13 cellular contexts compared by ENCODE assay signal in the genomic region with DNA sequence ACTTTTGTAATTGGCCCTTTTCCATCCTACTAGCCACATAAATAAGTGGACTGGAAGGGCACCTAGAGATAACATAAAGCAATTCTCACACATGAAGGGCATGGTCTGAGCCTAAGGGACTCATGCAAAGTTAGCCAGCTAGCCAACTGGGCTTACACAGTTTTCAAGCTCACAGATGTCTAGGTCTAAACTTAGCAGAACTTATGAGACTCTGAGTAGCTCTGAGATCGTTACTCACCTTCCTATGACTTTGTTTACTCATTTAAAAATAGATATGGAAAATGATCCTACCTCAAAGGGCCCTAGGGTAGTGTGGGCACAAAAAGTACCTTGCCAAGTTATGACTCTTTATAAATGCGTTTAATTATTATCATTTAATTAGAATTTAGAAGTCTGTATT.
DNase-seq lines count a peak whose midpoint lies in the region; ATAC-seq, FAIRE-seq and TF ChIP-seq lines count a peak whose summit lies in the region.
"Had no signal": no experiment of that assay in that cellular context is flagged by ENCODE, and none has a peak within 500 bp of the region (broad histone marks: within the 10 kb centered on the region; RNA-seq: fewer than 3 reads in every experiment).

No MANE protein-coding gene starts in this region.

- H3K27me3 ChIP-seq in endothelial cell of umbilical vein (ENCODE audit: control insufficient read depth in 2 of 2, insufficient read depth in 2 of 2, low read length in 2 of 2), result no peaks in the 10 kb centered on the region
- no peaks in the 10 kb centered on the region for H3K27me3 ChIP-seq in effector memory CD4-positive, alpha-beta T cell (replicated peaks; ENCODE audit: control insufficient read depth, insufficient read depth, low read length, poor library complexity, severe bottlenecking)

- no peaks in the 10 kb centered on the region for H3K9me3 ChIP-seq in endothelial cell of umbilical vein (replicated peaks; ENCODE audit: control insufficient read depth, insufficient read depth, low read length)
- H3K9me3 ChIP-seq in effector memory CD4-positive, alpha-beta T cell (ENCODE audit: control insufficient read depth, low read length), result no peaks in the 10 kb centered on the region
- H3K9me3 ChIP-seq: Caco-2 had no signal

- no peak overlapping the region for H3K9ac ChIP-seq in endothelial cell of umbilical vein (replicated peaks; ENCODE audit: extremely low read depth, insufficient read depth, low read length)

- H4K20me1 ChIP-seq in endothelial cell of umbilical vein (replicated peaks; ENCODE audit: control insufficient read depth, extremely low read depth, insufficient read depth, low read length), result no peaks in the 10 kb centered on the region

- no peak overlapping the region for H3K4me2 ChIP-seq in endothelial cell of umbilical vein (ENCODE audit: insufficient read depth, low read length)

- H3K27ac ChIP-seq in endothelial cell of umbilical vein (ENCODE audit: insufficient read depth, low read depth, low read length), result no peak overlapping the region
- H3K27ac ChIP-seq in effector memory CD4-positive, alpha-beta T cell (ENCODE audit: insufficient read depth, low read length, poor library complexity, severe bottlenecking), result no peak overlapping the region
- H3K27ac ChIP-seq: 22Rv1 had no signal

- intact Hi-C loops in Right ventricle myocardium superior (cut with DNase I) (loop anchor here (5.0 kb wide), 1 partner anchor 253 kb away; no protein-coding TSS in a partner anchor), Right ventricle myocardium inferior (cut with DNase I) (loop anchor here (5.0 to 10.0 kb wide), 8 partner anchors 138 to 662 kb away; partner anchors contain the start of gene NFIB), endothelial cell of umbilical vein (cut with micrococcal nuclease) (loop anchor here (1.0 to 5.0 kb wide), 5 partner anchors 115 to 338 kb away; no protein-coding TSS in a partner anchor)

- dilution Hi-C loops in endothelial cell of umbilical vein (cut with MboI; ENCODE audit: extremely low pct_ligation_motif_present, low sequenced_read_pairs), result no loop called here

- H3K4me3 ChIP-seq in endothelial cell of umbilical vein (replicated peaks in 1 of 3; ENCODE audit: insufficient read depth in 1 of 3, low read depth in 1 of 3, low read length in 3 of 3), result no peak overlapping the region
- H3K4me3 ChIP-seq in effector memory CD4-positive, alpha-beta T cell (ENCODE audit: insufficient read depth, low read depth, low read length, poor library complexity, severe bottlenecking), result no peak overlapping the region

- POLR2A ChIA-PET in endothelial cell of umbilical vein (lab: Charles Lee), result no interaction called here

- no peaks in the 10 kb centered on the region for H3K9me1 ChIP-seq in endothelial cell of umbilical vein (replicated peaks; ENCODE audit: control insufficient read depth, extremely low read depth, insufficient read depth, low read length)

- CTCF ChIA-PET in endothelial cell of umbilical vein (lab: Charles Lee), result interaction anchor here (0.8 to 3.5 kb wide), 4 partner anchors 242 to 663 kb away, joined by 3 to 31 read pairs (median 3); no protein-coding TSS in a partner anchor

- H2AFZ ChIP-seq in endothelial cell of umbilical vein (ENCODE audit: low read depth, low read length), result peak overlapping the region; percentile 34

- no peaks in the 10 kb centered on the region for H3K36me3 ChIP-seq in endothelial cell of umbilical vein (ENCODE audit: control insufficient read depth in 2 of 2, extremely low read depth in 1 of 2, insufficient read depth in 2 of 2, low read length in 2 of 2)
- no peaks in the 10 kb centered on the region for H3K36me3 ChIP-seq in effector memory CD4-positive, alpha-beta T cell (ENCODE audit: control insufficient read depth, insufficient read depth, low read length)

- H3K79me2 ChIP-seq in endothelial cell of umbilical vein (ENCODE audit: control insufficient read depth, insufficient read depth, low read length), result no peaks in the 10 kb centered on the region

- FAIRE-seq in endothelial cell of umbilical vein (lab: Jason Lieb, UNC), result no peak

- no peak for TF ChIP-seq POLR2A in endothelial cell of umbilical vein (IDR thresholded peaks at IDR 0.05; ENCODE audit: low read depth, low read length)

- TF ChIP-seq CTCF in endothelial cell of umbilical vein (IDR thresholded peaks at IDR 0.05; ENCODE audit: extremely low read depth in 1 of 2, insufficient read depth in 1 of 2, low read depth in 1 of 2, low read length in 2 of 2) (no peak), omental fat pad (IDR thresholded peaks at IDR 0.05) (no peak)

- BruUV-seq in endothelial cell of umbilical vein (replicated peaks; lab: Mats Ljungman, UMichigan), result no TSS peak

- DNase-seq in Right ventricle myocardium superior (no peak), Right ventricle myocardium inferior (ENCODE audit: missing footprints) (no peak), endothelial cell of umbilical vein (ENCODE audit: low read depth, low spot score) (peak; percentile 16), omental fat pad (ENCODE audit: low spot score) (no peak), H4 (ENCODE audit: low spot score) (no peak), CD1c-positive myeloid dendritic cell (ENCODE audit: extremely low spot score) (no peak), NCI-H345 treated with DMSO at 0.1 percent for 48 hours (lab: John Stamatoyannopoulos, UW; ENCODE audit: unreplicated experiment) (no peak)
- no peak for DNase-seq in effector memory CD4-positive, alpha-beta T cell
- DNase-seq: Caco-2; CD8-positive, alpha-beta memory T cell; GF-D8; H9 had no signal

- peak; percentile 22 for ATAC-seq in Right ventricle myocardium superior (ENCODE audit: poor library complexity)
- no peak for ATAC-seq in Right ventricle myocardium inferior
- ATAC-seq in omental fat pad (ENCODE audit: low FRiP score), result peak; percentile 76

- H3K4me1 ChIP-seq in endothelial cell of umbilical vein (ENCODE audit: control insufficient read depth, extremely low read depth, insufficient read depth, low read length), result peaks cover 4% of the 10 kb centered on the region
- no peaks in the 10 kb centered on the region for H3K4me1 ChIP-seq in effector memory CD4-positive, alpha-beta T cell (ENCODE audit: control insufficient read depth, insufficient read depth, low read length, poor library complexity, severe bottlenecking)
- H3K4me1 ChIP-seq: Caco-2 had no signal

TF ChIP-seq in endothelial cell of umbilical vein, 7 proteins besides CTCF, POLR2A, EP300 and RAD21:
- TF ChIP-seq POLR2AphosphoS5 (IDR thresholded peaks at IDR 0.05; ENCODE audit: insufficient read depth, low read depth, low read length) (no peak), MAX (IDR thresholded peaks at IDR 0.05; ENCODE audit: insufficient read depth, insufficient read length) (no peak), GATA2 (IDR thresholded peaks at IDR 0.05; ENCODE audit: insufficient read depth, insufficient read length, low read depth, low read length) (no peak), FOS (IDR thresholded peaks at IDR 0.05; ENCODE audit: borderline replicate concordance, insufficient read depth, low read length) (no peak), JUN (IDR thresholded peaks at IDR 0.05; ENCODE audit: borderline replicate concordance, insufficient read depth, insufficient read length, low read depth) (no peak), MYC (IDR thresholded peaks at IDR 0.05; ENCODE audit: low read depth, low read length) (no peak), EZH2 (IDR thresholded peaks at IDR 0.05; ENCODE audit: borderline replicate concordance, low read depth, low read length, severe bottlenecking) (no peak)
